ENCODE assay signal across 9 cellular contexts in the genomic region with DNA sequence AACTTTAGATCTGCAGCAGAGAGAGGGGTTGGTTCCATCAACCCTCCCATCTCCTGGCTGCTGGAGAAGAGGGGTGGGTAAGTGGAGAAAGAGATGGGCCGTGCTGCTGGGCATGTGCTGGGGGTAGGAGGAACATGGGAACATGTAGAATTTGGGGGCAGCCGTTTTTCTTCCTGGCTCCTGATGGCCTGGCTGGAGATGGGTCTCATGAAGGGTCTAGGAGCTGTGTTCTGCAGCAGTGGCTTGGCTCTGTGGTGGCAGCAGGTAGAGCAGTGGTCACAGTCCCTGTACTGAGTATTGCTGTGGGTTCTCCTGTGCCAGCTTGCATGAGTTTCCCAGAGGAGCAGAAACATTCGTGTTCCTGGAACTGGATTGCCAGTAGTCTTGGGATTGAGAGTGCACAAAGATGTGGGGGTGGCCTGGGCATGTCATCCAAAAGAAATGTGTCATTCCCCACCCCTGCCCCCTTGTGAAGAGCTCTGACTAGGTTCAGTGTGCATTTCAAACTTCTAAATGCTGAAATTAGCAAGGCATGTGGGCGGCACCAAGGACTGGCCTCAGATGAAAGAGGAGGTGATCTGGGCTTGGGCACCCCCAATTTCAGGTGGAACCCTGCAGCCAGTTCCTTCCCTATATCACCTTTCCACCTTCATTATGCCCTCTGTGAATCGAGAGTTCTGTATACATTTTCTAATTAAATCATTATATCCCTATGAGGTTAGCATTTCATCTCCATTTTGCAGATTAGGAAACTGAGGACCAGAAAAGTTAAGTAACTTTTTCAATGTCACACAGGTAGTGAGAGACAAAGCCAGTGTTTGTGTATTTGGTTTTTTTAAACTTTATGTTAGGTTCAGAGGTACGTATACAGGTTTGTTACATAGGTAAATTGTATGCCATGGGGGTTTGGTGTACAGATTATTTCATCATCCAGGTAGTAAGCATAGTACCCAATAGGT. TPM values are rescaled to one million over a fixed set of nuclear protein-coding genes. Genes with fewer than 3 reads are reported as not detected.
DNase-seq lines count a peak whose midpoint lies in the region; ATAC-seq and TF ChIP-seq lines count a peak whose summit lies in the region.
"Had no signal": no experiment of that assay in that cellular context is flagged by ENCODE, and none has a peak within 500 bp of the region (broad histone marks: within the 10 kb centered on the region; RNA-seq: fewer than 3 reads in every experiment).

No MANE protein-coding gene starts in this region.

- H3K36me3 ChIP-seq in NT2/D1 (ENCODE audit: insufficient read depth, insufficient read length, low read length) (no peaks in the 10 kb centered on the region), esophagus (ENCODE audit: control insufficient read depth in 2 of 2, insufficient read depth in 2 of 2, low read length in 1 of 2) (no peaks in the 10 kb centered on the region), osteoblast (ENCODE audit: insufficient read depth, low read length) (no peaks in the 10 kb centered on the region)

- WGBS in esophagus, 2 donors: 51 to 74% methylated on average over 6 of the region's 6 CpGs

- H3K9me3 ChIP-seq in NT2/D1 (ENCODE audit: insufficient read depth, low read length) (no peaks in the 10 kb centered on the region), esophagus (ENCODE audit: control insufficient read depth in 2 of 2, insufficient read depth in 1 of 2, low read depth in 1 of 2, low read length in 1 of 2) (no peaks in the 10 kb centered on the region), osteoblast (ENCODE audit: low read depth, low read length) (no peaks in the 10 kb centered on the region)

- H3K4me1 ChIP-seq in NT2/D1 (ENCODE audit: insufficient read depth, insufficient read length) (peaks cover 4% of the 10 kb centered on the region), esophagus (ENCODE audit: control insufficient read depth in 2 of 2, insufficient read depth in 2 of 2, low read length in 1 of 2) (peaks cover 4 to 24% of the 10 kb centered on the region in 2 donors), osteoblast (ENCODE audit: insufficient read depth, low read length) (peaks cover 58% of the 10 kb centered on the region)

- peaks cover 40% of the 10 kb centered on the region for H3K27me3 ChIP-seq in NT2/D1 (ENCODE audit: insufficient read depth, insufficient read length)
- no peaks in the 10 kb centered on the region for H3K27me3 ChIP-seq in esophagus (ENCODE audit: control insufficient read depth in 1 of 2, insufficient read depth in 2 of 2, low read length in 2 of 2)
- H3K27me3 ChIP-seq in osteoblast (ENCODE audit: insufficient read depth, low read length): no peaks in the 10 kb centered on the region

- H3K79me2 ChIP-seq in osteoblast (ENCODE audit: insufficient read depth, low read length): peaks cover 66% of the 10 kb centered on the region

- no peak for ATAC-seq in HG02870 (IDR thresholded peaks at IDR 0.05; ENCODE audit: unreplicated experiment)

- peak overlapping the region; percentile 8 for H3K9ac ChIP-seq in NT2/D1 (ENCODE audit: insufficient read length, low read depth)

- no peak for DNase-seq in AG04449 (ENCODE audit: low read depth, low spot score)
- DNase-seq in NT2/D1 (ENCODE audit: low read depth, low spot score): no peak
- peak; percentile 95 for DNase-seq in osteoblast (ENCODE audit: insufficient read length, low spot score, missing footprints)
- DNase-seq in retina: no peak
- DNase-seq in DMS79 (lab: John Stamatoyannopoulos, UW): no peak
- no peak for DNase-seq in NCI-H1694 treated with DMSO at 0.1 percent for 48 hours (lab: John Stamatoyannopoulos, UW)
- DNase-seq: NCI-H1092 treated with DMSO at 0.1 percent for 48 hours had no signal

- peak overlapping the region; percentile 88 to 94 for H3K27ac ChIP-seq in esophagus (ENCODE audit: low read depth in 2 of 2, low read length in 1 of 2)
- peak overlapping the region; percentile 88 for H3K27ac ChIP-seq in osteoblast (ENCODE audit: low read depth, low read length)

- POLR2A ChIA-PET in AG04449 (lab: Yijun Ruan, JAX): interaction anchor here (1.0 kb wide), 1 partner anchor 10 kb away, joined by 5 read pairs; no protein-coding TSS in a partner anchor

- CTCF ChIA-PET in AG04449 (lab: Yijun Ruan, JAX): interaction anchor here (1.0 to 3.8 kb wide), 9 partner anchors 8 to 82 kb away, joined by 3 to 28 read pairs (median 4); no protein-coding TSS in a partner anchor

- H4K20me1 ChIP-seq in osteoblast (ENCODE audit: insufficient read depth, low read length): peaks cover 28% of the 10 kb centered on the region

- TF ChIP-seq CTCF in AG04449 (IDR thresholded peaks at IDR 0.05; ENCODE audit: insufficient read depth, low read length, missing control alignments): no peak
- no peak for TF ChIP-seq CTCF in osteoblast (IDR thresholded peaks at IDR 0.05; ENCODE audit: extremely low read depth, low read depth, low read length)

- H3K4me2 ChIP-seq in osteoblast (ENCODE audit: insufficient read depth, low read length): peak overlapping the region; percentile 100

- H2AFZ ChIP-seq in osteoblast (ENCODE audit: low read length): peak overlapping the region; percentile 46

- peak overlapping the region; percentile 93 for H3K4me3 ChIP-seq in AG04449 (ENCODE audit: low read depth, low read length)
- no peak overlapping the region for H3K4me3 ChIP-seq in NT2/D1 (ENCODE audit: insufficient read length, low read depth)
- H3K4me3 ChIP-seq in esophagus (ENCODE audit: low read depth in 1 of 2, low read length in 2 of 2): peak overlapping the region; percentile 69 to 83
- H3K4me3 ChIP-seq in osteoblast (ENCODE audit: insufficient read depth, low read length): peak overlapping the region; percentile 93

RNA-seq across cellular contexts. Expression of gene CHST3, which starts 2.1 kb away (rescaled TPM):
- polyA plus RNA-seq in esophagus: 1 to 10 TPM; 2.6 to 3.2 TPM
- total RNA-seq in osteoblast: 39.5 and 43.1 TPM in 2 replicates
